Comparison of ENCODE assay signal across 9 cellular contexts in the genomic region with DNA sequence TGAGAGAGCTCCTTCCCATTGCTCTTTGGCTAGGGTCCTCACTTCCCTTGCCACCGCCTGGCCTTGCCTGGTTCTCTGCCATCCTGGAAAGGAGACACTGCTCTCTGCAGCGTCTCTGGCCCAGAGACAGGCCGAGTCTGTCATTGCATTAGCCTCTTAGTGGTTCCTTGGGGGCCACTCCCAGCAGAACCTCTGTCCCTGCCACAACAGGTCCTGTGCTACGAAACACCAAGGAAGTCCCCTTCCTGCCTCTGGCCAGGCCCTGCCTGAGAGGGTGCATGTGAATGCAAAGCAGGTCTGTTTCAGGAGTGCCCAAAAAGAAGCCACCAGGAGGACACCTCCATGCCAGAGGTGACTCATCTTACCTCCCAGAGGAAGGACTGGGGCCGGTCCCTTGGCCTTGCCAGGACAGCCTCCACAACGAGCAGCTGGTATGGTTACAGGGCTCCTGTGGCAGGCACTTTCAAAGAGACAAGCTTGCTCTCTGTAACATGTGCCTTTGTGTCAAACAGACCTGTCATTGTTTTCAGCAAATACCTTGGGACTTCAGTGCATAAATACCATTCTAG. TPM values are rescaled to one million over a fixed set of nuclear protein-coding genes. Genes with fewer than 3 reads are reported as not detected.
DNase-seq lines count a peak whose midpoint lies in the region; ATAC-seq and TF ChIP-seq lines count a peak whose summit lies in the region.
"Had no signal": no experiment of that assay in that cellular context is flagged by ENCODE, and none has a peak within 500 bp of the region (broad histone marks: within the 10 kb centered on the region; RNA-seq: fewer than 3 reads in every experiment).

No MANE protein-coding gene starts in this region.

- no peaks in the 10 kb centered on the region for H3K9me3 ChIP-seq in naive thymus-derived CD4-positive, alpha-beta T cell (ENCODE audit: control insufficient read depth in 2 of 3, low read length in 3 of 3)

- H3K9me3 Mint-ChIP-seq in brain: peaks cover 8 to 24% (median 21%) of the 10 kb centered on the region in 5 experiments
- peaks cover 0 to 8% (median 0%) of the 10 kb centered on the region in 11 donors for H3K9me3 Mint-ChIP-seq in naive thymus-derived CD4-positive, alpha-beta T cell

- H3K27me3 Mint-ChIP-seq in brain: peaks cover 3% of the 10 kb centered on the region
- peaks cover 0 to 7% (median 3%) of the 10 kb centered on the region in 5 donors for H3K27me3 Mint-ChIP-seq in naive thymus-derived CD4-positive, alpha-beta T cell

- no peak for TF ChIP-seq CTCF in brain (conservative IDR thresholded peaks at IDR 0.05)

- peak overlapping the region in 4 of 5 experiments; percentile 64 to 92 (median 84) for H3K27ac Mint-ChIP-seq in brain
- H3K27ac Mint-ChIP-seq in naive thymus-derived CD4-positive, alpha-beta T cell: peak overlapping the region in 4 of 9 donors; percentile 0 to 78 (median 44)

- H3K4me1 ChIP-seq in naive thymus-derived CD4-positive, alpha-beta T cell (ENCODE audit: control insufficient read depth in 2 of 2, insufficient read depth in 2 of 2, low read length in 2 of 2): no peaks in the 10 kb centered on the region

- CTCF ChIA-PET in naive thymus-derived CD4-positive, alpha-beta T cell (lab: Charles Lee): no interaction called here

- no peak overlapping the region for H3K4me3 ChIP-seq in naive thymus-derived CD4-positive, alpha-beta T cell (ENCODE audit: low read length)
- H3K4me3 ChIP-seq in H7 (ENCODE audit: insufficient read depth, low read depth, low read length): no peak overlapping the region

- peak; percentile 59 for ATAC-seq in GM21576 (IDR thresholded peaks at IDR 0.05; ENCODE audit: unreplicated experiment)
- peak; percentile 48 for ATAC-seq in naive thymus-derived CD4-positive, alpha-beta T cell

- peak overlapping the region in 1 of 5 experiments; percentile 70 for H3K4me3 Mint-ChIP-seq in brain
- H3K4me3 Mint-ChIP-seq in naive thymus-derived CD4-positive, alpha-beta T cell: peak overlapping the region in 4 of 10 donors; percentile 3 to 77 (median 38)

- POLR2A ChIA-PET in naive thymus-derived CD4-positive, alpha-beta T cell (lab: Charles Lee): interaction anchor here (0.5 kb wide), 1 partner anchor 44 kb away, joined by 3 read pairs; no protein-coding TSS in a partner anchor

- intact Hi-C loops in naive thymus-derived CD4-positive, alpha-beta T cell (cut with micrococcal nuclease): loop anchor here in 1 of 2 donors (1.0 kb wide), 1 partner anchor 13 kb away; no protein-coding TSS in a partner anchor

- H3K27ac ChIP-seq in naive thymus-derived CD4-positive, alpha-beta T cell (ENCODE audit: low read depth, low read length): no peak overlapping the region
- H3K27ac ChIP-seq: 22Rv1 had no signal

- TF ChIP-seq RAD21 in Ishikawa (IDR thresholded peaks at IDR 0.05; ENCODE audit: low read depth): no peak

- H3K4me1 Mint-ChIP-seq in brain: peaks cover 10% of the 10 kb centered on the region
- peaks cover 10 to 19% (median 15%) of the 10 kb centered on the region in 7 donors for H3K4me1 Mint-ChIP-seq in naive thymus-derived CD4-positive, alpha-beta T cell

- DNase-seq in DMS 273 (lab: John Stamatoyannopoulos, UW; ENCODE audit: unreplicated experiment): peak; percentile 18
- DNase-seq in DMS 273 treated with DMSO at 0.1 percent for 48 hours (lab: John Stamatoyannopoulos, UW): no peak
- DNase-seq in naive thymus-derived CD4-positive, alpha-beta T cell: no peak
- DNase-seq in stimulated activated CD4-positive, alpha-beta T cell treated with anti-CD3 and anti-CD28 coated beads, Interleukin-2, amount 100 ng/mL, for 48 hours: no peak
- no peak for DNase-seq in H7

- H3K36me3 Mint-ChIP-seq in brain: peaks cover 53% of the 10 kb centered on the region
- H3K36me3 Mint-ChIP-seq in naive thymus-derived CD4-positive, alpha-beta T cell: peaks cover 3 to 20% (median 16%) of the 10 kb centered on the region in 5 donors

- TF ChIP-seq EP300 in Ishikawa (IDR thresholded peaks at IDR 0.05; ENCODE audit: borderline replicate concordance): no peak; the same call in 1 of the 2 replicates

- H3K36me3 ChIP-seq in naive thymus-derived CD4-positive, alpha-beta T cell (ENCODE audit: control insufficient read depth in 2 of 3, insufficient read depth in 3 of 3, low read length in 3 of 3): peaks cover 0 to 9% (median 0%) of the 10 kb centered on the region in 3 experiments
- H3K36me3 ChIP-seq in H7 (replicated peaks; ENCODE audit: control insufficient read depth, insufficient read depth, low read length): no peaks in the 10 kb centered on the region

- no peaks in the 10 kb centered on the region for H3K27me3 ChIP-seq in naive thymus-derived CD4-positive, alpha-beta T cell (ENCODE audit: control insufficient read depth in 2 of 2, insufficient read depth in 2 of 2, low read length in 2 of 2)
- H3K27me3 ChIP-seq in H7 (ENCODE audit: control insufficient read depth, insufficient read depth, low read length): no peaks in the 10 kb centered on the region

TF ChIP-seq in Ishikawa, 13 proteins besides CTCF, POLR2A, EP300 and RAD21:
- TF ChIP-seq CREB1 (IDR thresholded peaks at IDR 0.05; ENCODE audit: low read depth): no peak
- peak; percentile 50; the same call in 1 of the 2 replicates for TF ChIP-seq MAX (IDR thresholded peaks at IDR 0.05)
- TF ChIP-seq, protein P1, sequence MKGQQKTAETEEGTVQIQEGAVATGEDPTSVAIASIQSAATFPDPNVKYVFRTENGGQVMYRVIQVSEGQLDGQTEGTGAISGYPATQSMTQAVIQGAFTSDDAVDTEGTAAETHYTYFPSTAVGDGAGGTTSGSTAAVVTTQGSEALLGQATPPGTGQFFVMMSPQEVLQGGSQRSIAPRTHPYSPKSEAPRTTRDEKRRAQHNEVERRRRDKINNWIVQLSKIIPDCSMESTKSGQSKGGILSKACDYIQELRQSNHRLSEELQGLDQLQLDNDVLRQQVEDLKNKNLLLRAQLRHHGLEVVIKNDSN (IDR thresholded peaks at IDR 0.05): no peak
- peak; percentile 58; the same call in 1 of the 2 replicates for TF ChIP-seq TCF12 (IDR thresholded peaks at IDR 0.05; ENCODE audit: low read depth)
- TF ChIP-seq ZBTB7A (IDR thresholded peaks at IDR 0.05; ENCODE audit: low read depth): no peak
- no peak for TF ChIP-seq FOXM1 (IDR thresholded peaks at IDR 0.05; ENCODE audit: borderline replicate concordance, low read depth)
- no peak for TF ChIP-seq EGR1 (IDR thresholded peaks at IDR 0.05)
- TF ChIP-seq, protein P2, sequence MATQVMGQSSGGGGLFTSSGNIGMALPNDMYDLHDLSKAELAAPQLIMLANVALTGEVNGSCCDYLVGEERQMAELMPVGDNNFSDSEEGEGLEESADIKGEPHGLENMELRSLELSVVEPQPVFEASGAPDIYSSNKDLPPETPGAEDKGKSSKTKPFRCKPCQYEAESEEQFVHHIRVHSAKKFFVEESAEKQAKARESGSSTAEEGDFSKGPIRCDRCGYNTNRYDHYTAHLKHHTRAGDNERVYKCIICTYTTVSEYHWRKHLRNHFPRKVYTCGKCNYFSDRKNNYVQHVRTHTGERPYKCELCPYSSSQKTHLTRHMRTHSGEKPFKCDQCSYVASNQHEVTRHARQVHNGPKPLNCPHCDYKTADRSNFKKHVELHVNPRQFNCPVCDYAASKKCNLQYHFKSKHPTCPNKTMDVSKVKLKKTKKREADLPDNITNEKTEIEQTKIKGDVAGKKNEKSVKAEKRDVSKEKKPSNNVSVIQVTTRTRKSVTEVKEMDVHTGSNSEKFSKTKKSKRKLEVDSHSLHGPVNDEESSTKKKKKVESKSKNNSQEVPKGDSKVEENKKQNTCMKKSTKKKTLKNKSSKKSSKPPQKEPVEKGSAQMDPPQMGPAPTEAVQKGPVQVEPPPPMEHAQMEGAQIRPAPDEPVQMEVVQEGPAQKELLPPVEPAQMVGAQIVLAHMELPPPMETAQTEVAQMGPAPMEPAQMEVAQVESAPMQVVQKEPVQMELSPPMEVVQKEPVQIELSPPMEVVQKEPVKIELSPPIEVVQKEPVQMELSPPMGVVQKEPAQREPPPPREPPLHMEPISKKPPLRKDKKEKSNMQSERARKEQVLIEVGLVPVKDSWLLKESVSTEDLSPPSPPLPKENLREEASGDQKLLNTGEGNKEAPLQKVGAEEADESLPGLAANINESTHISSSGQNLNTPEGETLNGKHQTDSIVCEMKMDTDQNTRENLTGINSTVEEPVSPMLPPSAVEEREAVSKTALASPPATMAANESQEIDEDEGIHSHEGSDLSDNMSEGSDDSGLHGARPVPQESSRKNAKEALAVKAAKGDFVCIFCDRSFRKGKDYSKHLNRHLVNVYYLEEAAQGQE (IDR thresholded peaks at IDR 0.05; ENCODE audit: low read depth): no peak
- peak; percentile 24 for TF ChIP-seq YY1 (IDR thresholded peaks at IDR 0.05; ENCODE audit: low read depth)
- peak; percentile 36; the same call in 1 of the 2 replicates for TF ChIP-seq TEAD4 (IDR thresholded peaks at IDR 0.05)
- TF ChIP-seq NFIC (IDR thresholded peaks at IDR 0.05): peak; percentile 29; the same call in 1 of the 2 replicates
- no peak for TF ChIP-seq TAF1 (IDR thresholded peaks at IDR 0.05; ENCODE audit: low read depth)
- no peak for TF ChIP-seq CEBPB (IDR thresholded peaks at IDR 0.05)
TF ChIP-seq in Ishikawa: peak in this region for 5.

RNA-seq across cellular contexts. Expression of gene VPS26C, which starts 59.6 kb away (rescaled TPM):
- 26.1 TPM for polyA plus RNA-seq in brain (ENCODE audit: insufficient read depth, low read depth, low replicate concordance)
- 10 to 100 TPM; 46.8 to 83.5 (median 77.7) TPM for total RNA-seq in naive thymus-derived CD4-positive, alpha-beta T cell
- polyA plus RNA-seq in naive thymus-derived CD4-positive, alpha-beta T cell: 10 to 100 TPM; 60.1 to 78.5 TPM
- total RNA-seq in H7 (2014; rRNA removed; shearing (Covaris generic)): 56.2 and 68.5 TPM in 2 replicates
